Comparison of ENCODE assay signal across 8 cellular contexts in the genomic region with DNA sequence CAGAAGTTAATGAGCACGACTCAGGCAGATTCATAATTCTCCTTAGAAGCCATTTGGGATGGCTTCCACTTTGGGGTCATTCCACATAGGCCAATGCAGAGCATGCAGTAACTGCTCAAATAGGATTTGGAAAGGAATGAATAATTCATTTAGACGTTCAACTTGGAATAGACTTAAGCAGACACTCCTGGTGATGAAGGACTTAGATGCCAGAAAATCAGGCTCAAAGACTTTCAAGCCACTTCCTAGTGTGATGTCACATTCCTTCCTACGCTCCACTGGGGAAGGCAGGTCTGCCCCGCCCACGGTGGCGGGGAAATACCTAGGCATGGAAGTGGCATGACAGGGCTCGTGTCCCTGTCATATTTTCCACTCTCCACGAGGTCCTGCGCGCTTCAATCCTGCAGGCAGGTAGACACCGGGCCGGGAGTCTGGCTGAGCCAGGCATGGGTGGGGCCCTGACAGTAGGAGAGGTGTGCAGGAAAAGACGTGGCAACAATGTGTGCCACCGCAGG. TPM values are rescaled to one million over a fixed set of nuclear protein-coding genes. Genes with fewer than 3 reads are reported as not detected.
DNase-seq lines count a peak whose midpoint lies in the region; ATAC-seq and TF ChIP-seq lines count a peak whose summit lies in the region.

A gene (plus strand): TSS at position 348 of the 515 bp plus-strand sequence. CDS start 845 bp downstream, outside the sequence.

- no peak for DNase-seq in CD8-positive, alpha-beta memory T cell
- DNase-seq in right cardiac atrium (peak in 2 of 3 donors; percentile 39 to 42), retinal pigment epithelial cell (ENCODE audit: low read depth) (no peak), DMS114 treated with DMSO at 0.1 percent for 48 hours (lab: John Stamatoyannopoulos, UW; ENCODE audit: unreplicated experiment) (no peak), GM19238 (ENCODE audit: insufficient read length, low spot score) (no peak), substantia nigra (lab: John Stamatoyannopoulos, UW) (no peak)

- intact Hi-C loops in right cardiac atrium (cut with DNase I), result loop anchor here in 2 of 4 donors (10.0 kb wide), 2 partner anchors 48 to 258 kb away; no protein-coding TSS in a partner anchor

- peaks cover 0 to 2% (median 0%) of the 10 kb centered on the region in 3 donors for H3K36me3 Mint-ChIP-seq in CD8-positive, alpha-beta memory T cell
- H3K36me3 Mint-ChIP-seq in activated T-helper 17 cell treated with anti-CD3 and anti-CD28 coated beads, Interleukin-2, amount 50 U/mL, for 72 hours (ENCODE audit: low read depth), result peaks cover 7% of the 10 kb centered on the region

- H3K9me3 Mint-ChIP-seq in CD8-positive, alpha-beta memory T cell, result peaks cover 0 to 2% (median 0%) of the 10 kb centered on the region in 5 donors
- H3K9me3 Mint-ChIP-seq in activated T-helper 17 cell treated with anti-CD3 and anti-CD28 coated beads, Interleukin-2, amount 50 U/mL, for 72 hours, result peaks cover 4% of the 10 kb centered on the region

- no peaks in the 10 kb centered on the region for H3K36me3 ChIP-seq in CD8-positive, alpha-beta memory T cell (ENCODE audit: insufficient read depth, low read length)

- peaks cover 4 to 14% (median 4%) of the 10 kb centered on the region in 3 donors for H3K4me1 Mint-ChIP-seq in CD8-positive, alpha-beta memory T cell
- H3K4me1 Mint-ChIP-seq in activated T-helper 17 cell treated with anti-CD3 and anti-CD28 coated beads, Interleukin-2, amount 50 U/mL, for 72 hours, result peaks cover 5% of the 10 kb centered on the region

- H3K27me3 Mint-ChIP-seq in CD8-positive, alpha-beta memory T cell, result peaks cover 21 to 39% of the 10 kb centered on the region in 2 donors
- H3K27me3 Mint-ChIP-seq in activated T-helper 17 cell treated with anti-CD3 and anti-CD28 coated beads, Interleukin-2, amount 50 U/mL, for 72 hours, result no peaks in the 10 kb centered on the region

- H3K4me3 ChIP-seq in CD8-positive, alpha-beta memory T cell (ENCODE audit: low read length), result peak within 1 kb of the TSS; percentile 42
- H3K4me3 ChIP-seq in right cardiac atrium (ENCODE audit: low read length) (peak within 1 kb of the TSS; percentile 44), retinal pigment epithelial cell (ENCODE audit: low read length) (peak within 1 kb of the TSS; percentile 57)

- POLR2A ChIA-PET in CD8-positive, alpha-beta memory T cell (lab: Charles Lee), result no interaction called here

- ATAC-seq in activated T-helper 17 cell treated with anti-CD3 and anti-CD28 coated beads, Interleukin-2, amount 50 U/mL, for 72 hours (replicated peaks), result peak; percentile 55
- ATAC-seq in right cardiac atrium (peak in 1 of 2 donors; percentile 48), HG02973 (IDR thresholded peaks at IDR 0.05; ENCODE audit: unreplicated experiment) (no peak)

- H3K4me1 ChIP-seq in CD8-positive, alpha-beta memory T cell (ENCODE audit: insufficient read depth, low read length), result no peaks in the 10 kb centered on the region
- no peaks in the 10 kb centered on the region for H3K4me1 ChIP-seq in right cardiac atrium (ENCODE audit: control insufficient read depth, insufficient read depth, low read length)

- peak within 1 kb of the TSS in 1 of 8 donors; percentile 56 for H3K27ac Mint-ChIP-seq in CD8-positive, alpha-beta memory T cell
- peak within 1 kb of the TSS; percentile 85 for H3K27ac Mint-ChIP-seq in activated T-helper 17 cell treated with anti-CD3 and anti-CD28 coated beads, Interleukin-2, amount 50 U/mL, for 72 hours

- CTCF ChIA-PET in CD8-positive, alpha-beta memory T cell (lab: Charles Lee), result interaction anchor here (1.8 kb wide), 1 partner anchor 54 kb away, joined by 21 read pairs; no protein-coding TSS in a partner anchor

- 65% methylated on average over 14 of the region's 14 CpGs for WGBS in right cardiac atrium

- H3K9me3 ChIP-seq in CD8-positive, alpha-beta memory T cell (ENCODE audit: low read length), result no peaks in the 10 kb centered on the region
- H3K9me3 ChIP-seq in right cardiac atrium (ENCODE audit: control insufficient read depth, low read length), result no peaks in the 10 kb centered on the region

- no peak for TF ChIP-seq CTCF in retinal pigment epithelial cell (conservative IDR thresholded peaks at IDR 0.05; ENCODE audit: low read depth, low read length)

- H3K27ac ChIP-seq in CD8-positive, alpha-beta memory T cell (ENCODE audit: low read depth, low read length), result no peak within 1 kb of the TSS
- peak within 1 kb of the TSS; percentile 20 for H3K27ac ChIP-seq in right cardiac atrium (ENCODE audit: low read length)
- no peak within 1 kb of the TSS for H3K27ac ChIP-seq in substantia nigra (ENCODE audit: low read depth, low read length, poor library complexity, severe bottlenecking)

- H3K27me3 ChIP-seq in CD8-positive, alpha-beta memory T cell (ENCODE audit: insufficient read depth, low read length, poor library complexity, severe bottlenecking), result no peaks in the 10 kb centered on the region
- H3K27me3 ChIP-seq in right cardiac atrium (ENCODE audit: control insufficient read depth, insufficient read depth), result no peaks in the 10 kb centered on the region

- peak within 1 kb of the TSS; percentile 76 to 90 (median 81) for H3K4me3 Mint-ChIP-seq in CD8-positive, alpha-beta memory T cell
- H3K4me3 Mint-ChIP-seq in activated T-helper 17 cell treated with anti-CD3 and anti-CD28 coated beads, Interleukin-2, amount 50 U/mL, for 72 hours, result peak within 1 kb of the TSS; percentile 87

RNA-seq across cellular contexts. Expression of the gene that starts here (rescaled TPM):
- under 1 TPM; 0.13 to 0.33 TPM for total RNA-seq in CD8-positive, alpha-beta memory T cell
- polyA plus RNA-seq in CD8-positive, alpha-beta memory T cell, result not detected
- total RNA-seq in activated T-helper 17 cell treated with anti-CD3 and anti-CD28 coated beads, Interleukin-2, amount 50 U/mL, for 72 hours, result 1 to 10 TPM in 1 of 2 donors, under 1 TPM in 1; 0.41 to 2.7 TPM
- under 1 TPM; 0.14 to 0.46 (median 0.36) TPM for total RNA-seq in right cardiac atrium
- polyA plus RNA-seq in right cardiac atrium, result 0.07 TPM

Comparison
In these comparisons a context has a peak if more than half of its experiments do, and no peak if none do; other contexts are left out.
1. Peak in DNase-seq, H3K4me3 ChIP-seq and H3K27ac ChIP-seq in right cardiac atrium; RNA of the gene not detected or under 1 TPM.